In the genomic region with DNA sequence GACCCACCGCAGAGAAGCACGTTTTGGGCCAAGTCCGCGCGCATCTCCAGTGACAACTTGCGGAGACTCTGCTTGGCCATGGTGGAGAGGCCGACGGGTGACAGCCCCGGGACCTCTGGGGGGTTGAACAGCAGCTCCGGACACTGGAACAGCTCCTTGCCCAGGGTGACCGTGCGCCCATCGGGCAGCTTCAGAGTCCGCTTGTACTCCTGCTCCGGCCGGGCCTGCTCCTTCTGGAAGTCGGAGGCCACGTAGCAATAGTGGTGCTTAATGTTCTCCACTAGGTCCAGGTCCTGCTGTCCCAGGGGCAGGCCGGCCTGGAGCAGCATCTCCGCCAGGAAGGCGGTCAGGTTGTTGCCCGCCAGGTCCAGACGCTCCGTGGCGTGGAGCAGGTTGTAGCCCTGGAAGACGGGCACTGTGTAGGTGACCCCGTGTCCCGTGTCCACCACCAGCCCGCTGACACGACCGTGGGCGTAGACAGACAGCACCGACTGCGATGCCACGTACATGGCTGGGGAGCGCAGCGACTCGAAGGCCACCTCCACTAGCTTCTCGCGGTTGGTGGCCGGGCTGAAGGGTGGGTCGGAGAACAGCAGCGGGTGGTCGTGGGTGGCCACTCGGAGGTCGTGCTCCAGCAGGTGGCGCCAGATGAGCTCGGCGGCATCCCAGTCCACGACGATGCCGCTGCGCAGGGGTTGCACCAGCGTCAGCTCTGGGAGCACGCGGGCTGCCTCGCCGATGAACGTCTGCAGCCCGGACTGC, we compare ENCODE assay signal across 1 cellular context.
TF ChIP-seq lines count a peak whose summit lies in the region.

No MANE protein-coding gene starts in this region.

TF ChIP-seq in GM23338, 12 proteins besides CTCF, POLR2A, EP300 and RAD21 (continued from another document):
- TF ChIP-seq, protein P1, sequence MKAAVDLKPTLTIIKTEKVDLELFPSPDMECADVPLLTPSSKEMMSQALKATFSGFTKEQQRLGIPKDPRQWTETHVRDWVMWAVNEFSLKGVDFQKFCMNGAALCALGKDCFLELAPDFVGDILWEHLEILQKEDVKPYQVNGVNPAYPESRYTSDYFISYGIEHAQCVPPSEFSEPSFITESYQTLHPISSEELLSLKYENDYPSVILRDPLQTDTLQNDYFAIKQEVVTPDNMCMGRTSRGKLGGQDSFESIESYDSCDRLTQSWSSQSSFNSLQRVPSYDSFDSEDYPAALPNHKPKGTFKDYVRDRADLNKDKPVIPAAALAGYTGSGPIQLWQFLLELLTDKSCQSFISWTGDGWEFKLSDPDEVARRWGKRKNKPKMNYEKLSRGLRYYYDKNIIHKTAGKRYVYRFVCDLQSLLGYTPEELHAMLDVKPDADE (IDR thresholded peaks at IDR 0.05), result no peak
- TF ChIP-seq, protein P2, sequence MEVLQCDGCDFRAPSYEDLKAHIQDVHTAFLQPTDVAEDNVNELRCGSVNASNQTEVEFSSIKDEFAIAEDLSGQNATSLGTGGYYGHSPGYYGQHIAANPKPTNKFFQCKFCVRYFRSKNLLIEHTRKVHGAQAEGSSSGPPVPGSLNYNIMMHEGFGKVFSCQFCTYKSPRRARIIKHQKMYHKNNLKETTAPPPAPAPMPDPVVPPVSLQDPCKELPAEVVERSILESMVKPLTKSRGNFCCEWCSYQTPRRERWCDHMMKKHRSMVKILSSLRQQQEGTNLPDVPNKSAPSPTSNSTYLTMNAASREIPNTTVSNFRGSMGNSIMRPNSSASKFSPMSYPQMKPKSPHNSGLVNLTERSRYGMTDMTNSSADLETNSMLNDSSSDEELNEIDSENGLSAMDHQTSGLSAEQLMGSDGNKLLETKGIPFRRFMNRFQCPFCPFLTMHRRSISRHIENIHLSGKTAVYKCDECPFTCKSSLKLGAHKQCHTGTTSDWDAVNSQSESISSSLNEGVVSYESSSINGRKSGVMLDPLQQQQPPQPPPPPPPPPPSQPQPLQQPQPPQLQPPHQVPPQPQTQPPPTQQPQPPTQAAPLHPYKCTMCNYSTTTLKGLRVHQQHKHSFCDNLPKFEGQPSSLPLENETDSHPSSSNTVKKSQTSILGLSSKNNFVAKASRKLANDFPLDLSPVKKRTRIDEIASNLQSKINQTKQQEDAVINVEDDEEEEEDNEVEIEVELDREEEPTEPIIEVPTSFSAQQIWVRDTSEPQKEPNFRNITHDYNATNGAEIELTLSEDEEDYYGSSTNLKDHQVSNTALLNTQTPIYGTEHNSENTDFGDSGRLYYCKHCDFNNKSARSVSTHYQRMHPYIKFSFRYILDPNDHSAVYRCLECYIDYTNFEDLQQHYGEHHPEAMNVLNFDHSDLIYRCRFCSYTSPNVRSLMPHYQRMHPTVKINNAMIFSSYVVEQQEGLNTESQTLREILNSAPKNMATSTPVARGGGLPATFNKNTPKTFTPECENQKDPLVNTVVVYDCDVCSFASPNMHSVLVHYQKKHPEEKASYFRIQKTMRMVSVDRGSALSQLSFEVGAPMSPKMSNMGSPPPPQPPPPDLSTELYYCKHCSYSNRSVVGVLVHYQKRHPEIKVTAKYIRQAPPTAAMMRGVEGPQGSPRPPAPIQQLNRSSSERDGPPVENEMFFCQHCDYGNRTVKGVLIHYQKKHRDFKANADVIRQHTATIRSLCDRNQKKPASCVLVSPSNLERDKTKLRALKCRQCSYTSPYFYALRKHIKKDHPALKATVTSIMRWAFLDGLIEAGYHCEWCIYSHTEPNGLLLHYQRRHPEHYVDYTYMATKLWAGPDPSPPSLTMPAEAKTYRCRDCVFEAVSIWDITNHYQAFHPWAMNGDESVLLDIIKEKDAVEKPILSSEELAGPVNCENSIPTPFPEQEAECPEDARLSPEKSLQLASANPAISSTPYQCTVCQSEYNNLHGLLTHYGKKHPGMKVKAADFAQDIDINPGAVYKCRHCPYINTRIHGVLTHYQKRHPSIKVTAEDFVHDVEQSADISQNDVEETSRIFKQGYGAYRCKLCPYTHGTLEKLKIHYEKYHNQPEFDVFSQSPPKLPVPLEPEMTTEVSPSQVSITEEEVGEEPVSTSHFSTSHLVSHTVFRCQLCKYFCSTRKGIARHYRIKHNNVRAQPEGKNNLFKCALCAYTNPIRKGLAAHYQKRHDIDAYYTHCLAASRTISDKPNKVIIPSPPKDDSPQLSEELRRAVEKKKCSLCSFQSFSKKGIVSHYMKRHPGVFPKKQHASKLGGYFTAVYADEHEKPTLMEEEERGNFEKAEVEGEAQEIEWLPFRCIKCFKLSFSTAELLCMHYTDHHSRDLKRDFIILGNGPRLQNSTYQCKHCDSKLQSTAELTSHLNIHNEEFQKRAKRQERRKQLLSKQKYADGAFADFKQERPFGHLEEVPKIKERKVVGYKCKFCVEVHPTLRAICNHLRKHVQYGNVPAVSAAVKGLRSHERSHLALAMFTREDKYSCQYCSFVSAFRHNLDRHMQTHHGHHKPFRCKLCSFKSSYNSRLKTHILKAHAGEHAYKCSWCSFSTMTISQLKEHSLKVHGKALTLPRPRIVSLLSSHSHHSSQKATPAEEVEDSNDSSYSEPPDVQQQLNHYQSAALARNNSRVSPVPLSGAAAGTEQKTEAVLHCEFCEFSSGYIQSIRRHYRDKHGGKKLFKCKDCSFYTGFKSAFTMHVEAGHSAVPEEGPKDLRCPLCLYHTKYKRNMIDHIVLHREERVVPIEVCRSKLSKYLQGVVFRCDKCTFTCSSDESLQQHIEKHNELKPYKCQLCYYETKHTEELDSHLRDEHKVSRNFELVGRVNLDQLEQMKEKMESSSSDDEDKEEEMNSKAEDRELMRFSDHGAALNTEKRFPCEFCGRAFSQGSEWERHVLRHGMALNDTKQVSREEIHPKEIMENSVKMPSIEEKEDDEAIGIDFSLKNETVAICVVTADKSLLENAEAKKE (CRISPR knock-in tag; IDR thresholded peaks at IDR 0.05), result no peak
- TF ChIP-seq CREB1 (CRISPR knock-in tag; IDR thresholded peaks at IDR 0.05; ENCODE audit: low read depth) (no peak), EZH2phosphoT487 (IDR thresholded peaks at IDR 0.05; ENCODE audit: unreplicated experiment) (no peak), ZNF331 (CRISPR knock-in tag; IDR thresholded peaks at IDR 0.05; ENCODE audit: low read depth) (no peak), STAT1 (IDR thresholded peaks at IDR 0.05; ENCODE audit: unreplicated experiment) (no peak), JUNB (IDR thresholded peaks at IDR 0.05; ENCODE audit: unreplicated experiment) (no peak), EZH2 (IDR thresholded peaks at IDR 0.05; ENCODE audit: low read depth, unreplicated experiment) (no peak), POLR2AphosphoS5 (IDR thresholded peaks at IDR 0.05; ENCODE audit: low read depth) (no peak), ZNF114 (CRISPR knock-in tag; IDR thresholded peaks at IDR 0.05) (no peak)
- TF ChIP-seq, protein P3, sequence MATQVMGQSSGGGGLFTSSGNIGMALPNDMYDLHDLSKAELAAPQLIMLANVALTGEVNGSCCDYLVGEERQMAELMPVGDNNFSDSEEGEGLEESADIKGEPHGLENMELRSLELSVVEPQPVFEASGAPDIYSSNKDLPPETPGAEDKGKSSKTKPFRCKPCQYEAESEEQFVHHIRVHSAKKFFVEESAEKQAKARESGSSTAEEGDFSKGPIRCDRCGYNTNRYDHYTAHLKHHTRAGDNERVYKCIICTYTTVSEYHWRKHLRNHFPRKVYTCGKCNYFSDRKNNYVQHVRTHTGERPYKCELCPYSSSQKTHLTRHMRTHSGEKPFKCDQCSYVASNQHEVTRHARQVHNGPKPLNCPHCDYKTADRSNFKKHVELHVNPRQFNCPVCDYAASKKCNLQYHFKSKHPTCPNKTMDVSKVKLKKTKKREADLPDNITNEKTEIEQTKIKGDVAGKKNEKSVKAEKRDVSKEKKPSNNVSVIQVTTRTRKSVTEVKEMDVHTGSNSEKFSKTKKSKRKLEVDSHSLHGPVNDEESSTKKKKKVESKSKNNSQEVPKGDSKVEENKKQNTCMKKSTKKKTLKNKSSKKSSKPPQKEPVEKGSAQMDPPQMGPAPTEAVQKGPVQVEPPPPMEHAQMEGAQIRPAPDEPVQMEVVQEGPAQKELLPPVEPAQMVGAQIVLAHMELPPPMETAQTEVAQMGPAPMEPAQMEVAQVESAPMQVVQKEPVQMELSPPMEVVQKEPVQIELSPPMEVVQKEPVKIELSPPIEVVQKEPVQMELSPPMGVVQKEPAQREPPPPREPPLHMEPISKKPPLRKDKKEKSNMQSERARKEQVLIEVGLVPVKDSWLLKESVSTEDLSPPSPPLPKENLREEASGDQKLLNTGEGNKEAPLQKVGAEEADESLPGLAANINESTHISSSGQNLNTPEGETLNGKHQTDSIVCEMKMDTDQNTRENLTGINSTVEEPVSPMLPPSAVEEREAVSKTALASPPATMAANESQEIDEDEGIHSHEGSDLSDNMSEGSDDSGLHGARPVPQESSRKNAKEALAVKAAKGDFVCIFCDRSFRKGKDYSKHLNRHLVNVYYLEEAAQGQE (IDR thresholded peaks at IDR 0.05; ENCODE audit: unreplicated experiment), result no peak
